In genomic region chr1:58466618-58467241, GRCh38 we compare ENCODE assay signal across 29 cellular contexts.
"Had no signal": no experiment of that assay in that cellular context is flagged by ENCODE, and none has a peak within 500 bp of the region (broad histone marks: within the 10 kb centered on the region; RNA-seq: fewer than 3 reads in every experiment).

No MANE protein-coding gene starts in this region.

- H3K27me3 ChIP-seq: ascending aorta, brain microvascular endothelial cell, heart left ventricle, stomach, thyroid gland, upper lobe of left lung had no signal

- DNase-seq: activated CD4-positive, alpha-beta memory T cell treated with anti-CD3 and anti-CD28 coated beads, Interleukin-2, amount 10 ng/mL, durations not matched to agents 7 days and 5 days; activated CD4-positive, alpha-beta T cell treated with anti-CD3 and anti-CD28 coated beads for 1 hour; activated CD4-positive, alpha-beta T cell treated with anti-CD3 and anti-CD28 coated beads, Interleukin-2, amount 10 ng/mL, durations not matched to agents 7 days and 5 days; activated CD8-positive, alpha-beta memory T cell treated with anti-CD3 and anti-CD28 coated beads, Interleukin-2, amount 50 U/mL, for 48 hours; activated gamma-delta T cell; activated naive CD4-positive, alpha-beta T cell treated with anti-CD3 and anti-CD28 coated beads, Interleukin-2, amount 10 ng/mL, durations not matched to agents 7 days and 5 days; activated naive CD8-positive, alpha-beta T cell treated with anti-CD3 and anti-CD28 coated beads, Interleukin-2, amount 10 ng/mL, durations not matched to agents 7 days and 5 days; activated T-cell treated with anti-CD3 and anti-CD28 coated beads, Interleukin-2, amount 50 U/mL, for 24 hours; effector memory CD8-positive, alpha-beta T cell; foreskin fibroblast; heart left ventricle; islet precursor cell; left cardiac atrium; left ventricle myocardium superior; naive B cell; nucleus accumbens; psoas muscle; stimulated activated CD4-positive, alpha-beta T cell treated with anti-CD3 and anti-CD28 coated beads, Interleukin-15, amount 100 ng/mL, for 24 hours; stimulated activated CD4-positive, alpha-beta T cell treated with anti-CD3 and anti-CD28 coated beads, Interleukin-2, amount 100 ng/mL, for 24 hours; stimulated activated naive B cell treated with anti-CD40 and anti-IgM and Interleukin-4, amounts not matched to agents 10 μg/mL and 1 μg/mL and 100 μg/mL, for 72 hours; stomach; T-helper 2 cell; thyroid gland; upper lobe of left lung had no signal

- H3K4me3 Mint-ChIP-seq: activated CD4-positive, alpha-beta memory T cell treated with anti-CD3 and anti-CD28 coated beads, Interleukin-2, amount 10 ng/mL, durations not matched to agents 7 days and 5 days; activated CD4-positive, alpha-beta T cell treated with anti-CD3 and anti-CD28 coated beads, Interleukin-2, amount 10 ng/mL, durations not matched to agents 7 days and 5 days; activated naive CD4-positive, alpha-beta T cell treated with anti-CD3 and anti-CD28 coated beads, Interleukin-2, amount 10 ng/mL, durations not matched to agents 7 days and 5 days; activated naive CD8-positive, alpha-beta T cell treated with anti-CD3 and anti-CD28 coated beads, Interleukin-2, amount 10 ng/mL, durations not matched to agents 7 days and 5 days; activated T-cell treated with anti-CD3 and anti-CD28 coated beads, Interleukin-2, amount 50 U/mL, for 24 hours; effector memory CD8-positive, alpha-beta T cell; mesothelial cell of epicardium; naive B cell; stimulated activated naive B cell treated with anti-CD40 and anti-IgM and Interleukin-4, amounts not matched to agents 10 μg/mL and 1 μg/mL and 100 μg/mL, for 72 hours had no signal

- H3K9me3 ChIP-seq: ascending aorta, heart left ventricle, psoas muscle, stomach, thyroid gland, upper lobe of left lung had no signal

- H3K27ac ChIP-seq: ascending aorta, brain microvascular endothelial cell, coronary artery, heart left ventricle, parathyroid adenoma, psoas muscle, stomach, thyroid gland, upper lobe of left lung had no signal

- H3K27ac Mint-ChIP-seq: activated CD4-positive, alpha-beta memory T cell treated with anti-CD3 and anti-CD28 coated beads, Interleukin-2, amount 10 ng/mL, durations not matched to agents 7 days and 5 days; activated CD4-positive, alpha-beta T cell treated with anti-CD3 and anti-CD28 coated beads, Interleukin-2, amount 10 ng/mL, durations not matched to agents 7 days and 5 days; activated naive CD4-positive, alpha-beta T cell treated with anti-CD3 and anti-CD28 coated beads, Interleukin-2, amount 10 ng/mL, durations not matched to agents 7 days and 5 days; activated naive CD8-positive, alpha-beta T cell treated with anti-CD3 and anti-CD28 coated beads, Interleukin-2, amount 10 ng/mL, durations not matched to agents 7 days and 5 days; activated T-cell treated with anti-CD3 and anti-CD28 coated beads, Interleukin-2, amount 50 U/mL, for 24 hours; mesothelial cell of epicardium; stimulated activated naive B cell treated with anti-CD40 and anti-IgM and Interleukin-4, amounts not matched to agents 10 μg/mL and 1 μg/mL and 100 μg/mL, for 72 hours had no signal

- H3K4me3 ChIP-seq: ascending aorta, coronary artery, heart left ventricle, psoas muscle, stomach, thyroid gland, upper lobe of left lung had no signal

- H3K9me3 Mint-ChIP-seq: activated CD4-positive, alpha-beta memory T cell treated with anti-CD3 and anti-CD28 coated beads, Interleukin-2, amount 10 ng/mL, durations not matched to agents 7 days and 5 days; activated CD4-positive, alpha-beta T cell treated with anti-CD3 and anti-CD28 coated beads, Interleukin-2, amount 10 ng/mL, durations not matched to agents 7 days and 5 days; activated naive CD4-positive, alpha-beta T cell treated with anti-CD3 and anti-CD28 coated beads, Interleukin-2, amount 10 ng/mL, durations not matched to agents 7 days and 5 days; activated naive CD8-positive, alpha-beta T cell treated with anti-CD3 and anti-CD28 coated beads, Interleukin-2, amount 10 ng/mL, durations not matched to agents 7 days and 5 days; activated T-cell treated with anti-CD3 and anti-CD28 coated beads, Interleukin-2, amount 50 U/mL, for 24 hours; effector memory CD8-positive, alpha-beta T cell; mesothelial cell of epicardium; naive B cell; stimulated activated naive B cell treated with anti-CD40 and anti-IgM and Interleukin-4, amounts not matched to agents 10 μg/mL and 1 μg/mL and 100 μg/mL, for 72 hours had no signal

- H3K4me1 Mint-ChIP-seq: activated CD4-positive, alpha-beta memory T cell treated with anti-CD3 and anti-CD28 coated beads, Interleukin-2, amount 10 ng/mL, durations not matched to agents 7 days and 5 days; activated CD4-positive, alpha-beta T cell treated with anti-CD3 and anti-CD28 coated beads, Interleukin-2, amount 10 ng/mL, durations not matched to agents 7 days and 5 days; activated naive CD4-positive, alpha-beta T cell treated with anti-CD3 and anti-CD28 coated beads, Interleukin-2, amount 10 ng/mL, durations not matched to agents 7 days and 5 days; activated naive CD8-positive, alpha-beta T cell treated with anti-CD3 and anti-CD28 coated beads, Interleukin-2, amount 10 ng/mL, durations not matched to agents 7 days and 5 days; naive B cell; stimulated activated naive B cell treated with anti-CD40 and anti-IgM and Interleukin-4, amounts not matched to agents 10 μg/mL and 1 μg/mL and 100 μg/mL, for 72 hours had no signal

- H3K36me3 ChIP-seq: ascending aorta, brain microvascular endothelial cell had no signal

- ATAC-seq: effector memory CD8-positive, alpha-beta T cell; heart left ventricle; left cardiac atrium; left ventricle myocardium superior; psoas muscle; stimulated activated naive B cell treated with anti-CD40 and anti-IgM and Interleukin-4, amounts not matched to agents 10 μg/mL and 1 μg/mL and 100 μg/mL, for 72 hours had no signal

- H3K4me1 ChIP-seq: ascending aorta, parathyroid adenoma, stomach, thyroid gland, upper lobe of left lung had no signal

- H3K27me3 Mint-ChIP-seq: activated CD4-positive, alpha-beta memory T cell treated with anti-CD3 and anti-CD28 coated beads, Interleukin-2, amount 10 ng/mL, durations not matched to agents 7 days and 5 days; activated CD4-positive, alpha-beta T cell treated with anti-CD3 and anti-CD28 coated beads, Interleukin-2, amount 10 ng/mL, durations not matched to agents 7 days and 5 days; activated naive CD4-positive, alpha-beta T cell treated with anti-CD3 and anti-CD28 coated beads, Interleukin-2, amount 10 ng/mL, durations not matched to agents 7 days and 5 days; activated naive CD8-positive, alpha-beta T cell treated with anti-CD3 and anti-CD28 coated beads, Interleukin-2, amount 10 ng/mL, durations not matched to agents 7 days and 5 days; activated T-cell treated with anti-CD3 and anti-CD28 coated beads, Interleukin-2, amount 50 U/mL, for 24 hours; effector memory CD8-positive, alpha-beta T cell; naive B cell; stimulated activated naive B cell treated with anti-CD40 and anti-IgM and Interleukin-4, amounts not matched to agents 10 μg/mL and 1 μg/mL and 100 μg/mL, for 72 hours had no signal
